In the genomic region with DNA sequence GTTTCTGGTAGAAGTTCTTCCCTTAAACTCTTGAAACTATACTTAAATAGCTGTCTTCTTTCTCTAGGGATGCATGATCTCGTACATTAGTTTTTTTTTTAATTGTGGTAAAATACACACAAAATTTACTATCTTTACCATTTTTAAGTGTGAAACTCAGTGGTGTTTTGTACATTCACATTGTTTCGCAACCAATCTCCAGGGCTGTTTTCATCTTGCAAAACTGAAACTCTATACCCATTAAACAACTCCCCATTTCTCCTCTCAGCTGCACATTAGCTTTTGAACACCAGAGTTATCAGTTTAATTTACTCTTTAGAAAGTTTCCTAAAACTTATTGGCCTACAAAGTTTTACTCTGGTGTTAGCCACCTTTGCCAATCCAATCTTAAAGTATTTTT, we compare ENCODE assay signal across 16 cellular contexts.
"Had no signal": no experiment of that assay in that cellular context is flagged by ENCODE, and none has a peak within 500 bp of the region (broad histone marks: within the 10 kb centered on the region; RNA-seq: fewer than 3 reads in every experiment).

No MANE protein-coding gene starts in this region.

- H3K36me3 ChIP-seq: breast epithelium, esophagus squamous epithelium, gastroesophageal sphincter, left ventricle myocardium inferior, sigmoid colon, upper lobe of left lung had no signal

- H3K27ac ChIP-seq: breast epithelium, esophagus squamous epithelium, gastroesophageal sphincter, left ventricle myocardium inferior, sigmoid colon, upper lobe of left lung had no signal

- H3K4me1 ChIP-seq: breast epithelium, esophagus squamous epithelium, gastroesophageal sphincter, left ventricle myocardium inferior, sigmoid colon, upper lobe of left lung had no signal

- H3K4me3 ChIP-seq: breast epithelium, esophagus squamous epithelium, gastroesophageal sphincter, left ventricle myocardium inferior, sigmoid colon, upper lobe of left lung had no signal

- H3K27me3 ChIP-seq: breast epithelium, esophagus squamous epithelium, gastroesophageal sphincter, sigmoid colon, upper lobe of left lung had no signal

- ATAC-seq: activated CD8-positive, alpha-beta memory T cell treated with anti-CD3 and anti-CD28 coated beads, Interleukin-2, amount 10 ng/mL, durations not matched to agents 7 days and 5 days; activated T-cell treated with anti-CD3 and anti-CD28 coated beads, Interleukin-2, amount 50 U/mL, for 4 hours; gastroesophageal sphincter had no signal

- DNase-seq: activated CD4-positive, alpha-beta T cell treated with anti-CD3 and anti-CD28 coated beads, Interleukin-2, amount 50 U/mL, for 48 hours; activated CD4-positive, CD25-positive, alpha-beta regulatory T cell treated with anti-CD3 and anti-CD28 coated beads, Interleukin-2, amount 50 U/mL, for 72 hours; activated CD8-positive, alpha-beta memory T cell treated with anti-CD3 and anti-CD28 coated beads, Interleukin-2, amount 10 ng/mL, durations not matched to agents 7 days and 5 days; activated gamma-delta T cell; activated naive CD8-positive, alpha-beta T cell treated with anti-CD3 and anti-CD28 coated beads for 36 hours; activated T-cell treated with anti-CD3 and anti-CD28 coated beads, Interleukin-2, amount 50 U/mL, for 4 hours; aorta; esophagus squamous epithelium; left ventricle myocardium inferior; nephron progenitor cell; sigmoid colon; stimulated activated CD4-positive, alpha-beta T cell treated with anti-CD3 and anti-CD28 coated beads, Interleukin-12 subunit alpha, Interleukin-12 subunit beta, amount 100 ng/mL, for 4 hours; stimulated activated naive CD4-positive, alpha-beta T cell treated with Interleukin-2 at 50 U/mL for 16 hours; upper lobe of left lung had no signal
